16 cellular contexts compared by ENCODE assay signal in the genomic region with DNA sequence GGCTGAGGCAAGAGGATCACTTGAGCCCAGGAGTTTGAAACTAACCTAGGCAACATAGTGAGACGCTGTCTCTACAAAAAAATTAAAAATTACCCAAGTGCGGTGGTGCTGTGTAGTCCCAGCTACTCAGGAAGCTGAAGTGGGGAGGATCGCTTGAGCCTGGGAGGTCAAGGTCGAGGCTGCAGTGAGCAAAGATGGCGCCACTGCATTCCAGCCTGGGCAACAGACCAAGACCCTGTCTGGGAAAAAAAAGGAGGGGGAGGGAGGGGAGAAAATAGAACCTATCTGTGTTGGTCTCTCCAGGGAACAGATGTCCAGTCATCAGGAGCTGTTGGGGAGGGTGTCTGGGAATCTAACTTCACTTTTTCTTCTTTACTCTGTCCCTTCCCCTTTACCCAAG. TPM values are rescaled to one million over a fixed set of nuclear protein-coding genes. Genes with fewer than 3 reads are reported as not detected.
DNase-seq lines count a peak whose midpoint lies in the region; ATAC-seq and TF ChIP-seq lines count a peak whose summit lies in the region.
"Had no signal": no experiment of that assay in that cellular context is flagged by ENCODE, and none has a peak within 500 bp of the region (broad histone marks: within the 10 kb centered on the region; RNA-seq: fewer than 3 reads in every experiment).

No MANE protein-coding gene starts in this region.

- H3K4me3 ChIP-seq in cardiac fibroblast (replicated peaks in 1 of 2; ENCODE audit: low read depth in 2 of 2, low read length in 2 of 2) = no peak overlapping the region
- H3K4me3 ChIP-seq: Peyer's patch had no signal

- H3K27ac Mint-ChIP-seq in chondrocyte (ENCODE audit: unreplicated experiment) = no peak overlapping the region
- H3K27ac Mint-ChIP-seq: CD8-positive, alpha-beta T cell had no signal

- H3K27me3 Mint-ChIP-seq in chondrocyte (ENCODE audit: low read depth) = peaks cover 25% of the 10 kb centered on the region

- no peaks in the 10 kb centered on the region for H3K4me1 Mint-ChIP-seq in chondrocyte (ENCODE audit: low read depth)

- no peak overlapping the region for H3K4me3 Mint-ChIP-seq in chondrocyte (ENCODE audit: unreplicated experiment)
- H3K4me3 Mint-ChIP-seq: CD8-positive, alpha-beta T cell had no signal

- intact Hi-C loops in left ventricle myocardium superior (cut with micrococcal nuclease) = no loop called here

- ATAC-seq in left ventricle myocardium superior = peak; percentile 94
- ATAC-seq: CD8-positive, alpha-beta T cell had no signal

- peaks cover 5% of the 10 kb centered on the region for H3K36me3 Mint-ChIP-seq in chondrocyte (ENCODE audit: low read depth)
- H3K36me3 Mint-ChIP-seq: CD8-positive, alpha-beta T cell had no signal

- peaks cover 18% of the 10 kb centered on the region for H3K9me3 Mint-ChIP-seq in chondrocyte (ENCODE audit: low read depth)
- H3K9me3 Mint-ChIP-seq: CD8-positive, alpha-beta T cell had no signal

- DNase-seq in HT1080 (ENCODE audit: low read depth) (peak; percentile 4), cardiac fibroblast (ENCODE audit: low read depth in 2 of 2) (peak; percentile 13 to 35), left ventricle myocardium superior (peak; percentile 48), myocyte (ENCODE audit: low read depth) (peak; percentile 21), NCI-H2196 (lab: John Stamatoyannopoulos, UW; ENCODE audit: unreplicated experiment) (no peak), chondrocyte (ENCODE audit: low spot score) (no peak), C1 segment of cervical spinal cord (lab: John Stamatoyannopoulos, UW) (no peak)
- DNase-seq: BE2C; CD8-positive, alpha-beta T cell; DMS79; NCI-H1092 treated with DMSO at 0.1 percent for 48 hours; NCI-H2081; NCI-H2171 treated with DMSO at 0.1 percent for 48 hours; NCI-H446 treated with DMSO at 0.1 percent for 48 hours; NK-92 treated with Interleukin-12 subunit alpha and Interleukin-12 subunit beta, amount 100 ng/mL, for 24 hours; Peyer's patch had no signal

- TF ChIP-seq CTCF in cardiac fibroblast (IDR thresholded peaks at IDR 0.05; ENCODE audit: low read depth, low read length) = no peak
- TF ChIP-seq CTCF in chondrocyte (IDR thresholded peaks at IDR 0.05) = no peak

RNA-seq across cellular contexts. Expression of a gene that starts 24.3 kb away (rescaled TPM):
- total RNA-seq in HT1080 (2014; rRNA removed; shearing (Covaris generic)) = 37.5 and 63.4 TPM in 2 replicates
- 76.6 and 86.5 TPM in 2 replicates for polyA plus RNA-seq in HT1080 (2015; cell fraction: cytosol; rRNA removed)
- polyA plus RNA-seq in HT1080 (2015; cell fraction: nucleus; rRNA removed) = 43.5 and 45.5 TPM in 2 replicates
- total RNA-seq in left ventricle myocardium superior (62.5 TPM), myocyte (58.7 and 62.7 TPM in 2 replicates), chondrocyte (27.9 to 35.9 TPM (median 28.7 TPM) in 3 replicates)
- polyA plus RNA-seq in myocyte (2012) = 51.3 TPM

Comparison
In these comparisons a context has a peak if more than half of its experiments do, and no peak if none do; other contexts are left out.
1. DNase-seq: peak in HT1080 (single experiment), cardiac fibroblast (2 of 2), left ventricle myocardium superior (single experiment) and myocyte (single experiment); none in NCI-H2196 (single experiment), chondrocyte (single experiment) and C1 segment of cervical spinal cord (0 of 14).